Comparison of ENCODE assay signal across 23 cellular contexts in the genomic region with DNA sequence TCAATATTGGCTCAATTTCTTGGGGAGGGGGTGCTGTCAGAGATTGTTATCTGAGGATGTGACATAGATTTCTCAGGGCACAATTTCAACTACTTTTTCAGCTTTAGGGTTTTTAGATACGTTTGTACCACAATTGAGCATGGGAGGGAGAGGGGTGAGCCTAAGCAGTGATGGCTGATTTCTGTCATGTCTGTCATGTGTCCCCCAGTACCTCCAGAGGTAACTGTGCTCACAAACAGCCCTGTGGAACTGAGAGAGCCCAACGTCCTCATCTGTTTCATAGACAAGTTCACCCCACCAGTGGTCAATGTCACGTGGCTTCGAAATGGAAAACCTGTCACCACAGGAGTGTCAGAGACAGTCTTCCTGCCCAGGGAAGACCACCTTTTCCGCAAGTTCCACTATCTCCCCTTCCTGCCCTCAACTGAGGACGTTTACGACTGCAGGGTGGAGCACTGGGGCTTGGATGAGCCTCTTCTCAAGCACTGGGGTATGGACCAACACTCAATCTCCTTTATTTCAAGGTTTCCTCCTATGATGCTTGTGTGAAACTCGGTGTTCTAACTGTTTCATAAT. TPM values are rescaled to one million over a fixed set of nuclear protein-coding genes. Genes with fewer than 3 reads are reported as not detected.
"Had no signal": no experiment of that assay in that cellular context is flagged by ENCODE, and none has a peak within 500 bp of the region (broad histone marks: within the 10 kb centered on the region; RNA-seq: fewer than 3 reads in every experiment).

No MANE protein-coding gene starts in this region.

- DNase-seq: activated CD4-positive, alpha-beta T cell treated with anti-CD3 and anti-CD28 coated beads for 4 hours; activated CD8-positive, alpha-beta memory T cell treated with anti-CD3 and anti-CD28 coated beads, Interleukin-2, amount 50 U/mL, for 48 hours; activated CD8-positive, alpha-beta T cell treated with anti-CD3 and anti-CD28 coated beads for 36 hours; activated naive CD4-positive, alpha-beta T cell treated with anti-CD3 and anti-CD28 coated beads, Interleukin-2, amount 10 ng/mL, durations not matched to agents 7 days and 5 days; central memory CD4-positive, alpha-beta T cell; effector CD8-positive, alpha-beta T cell; gastrocnemius medialis; heart right ventricle; mammary epithelial cell; occipital lobe; psoas muscle; stimulated activated CD4-positive, alpha-beta T cell treated with anti-CD3 and anti-CD28 coated beads, Interleukin-12 subunit alpha, Interleukin-12 subunit beta, amount 100 ng/mL, for 4 hours; stimulated activated naive CD8-positive, alpha-beta T cell treated with anti-CD3 and anti-CD28 coated beads, Interleukin-15, Interleukin-2, amounts not matched to agents 100 U/mL and 50 U/mL, for 24 hours had no signal

- H3K27ac Mint-ChIP-seq: activated CD8-positive, alpha-beta T cell treated with anti-CD3 and anti-CD28 coated beads for 36 hours; activated naive CD4-positive, alpha-beta T cell treated with anti-CD3 and anti-CD28 coated beads, Interleukin-2, amount 10 ng/mL, durations not matched to agents 7 days and 5 days; activated T-helper 17 cell treated with anti-CD3 and anti-CD28 coated beads, Interleukin-2, amount 50 U/mL, for 72 hours; natural killer cell treated with Interleukin-12 subunit alpha and Interleukin-12 subunit beta and Interleukin-15 and Interleukin-18, amount 100 ng/mL, for 72 hours had no signal

- H3K4me1 ChIP-seq: gastrocnemius medialis, psoas muscle had no signal

- H3K36me3 Mint-ChIP-seq: type B pancreatic cell had no signal

- H3K9me3 ChIP-seq: gastrocnemius medialis, heart right ventricle, psoas muscle, suprapubic skin had no signal

- ATAC-seq: activated CD8-positive, alpha-beta T cell treated with anti-CD3 and anti-CD28 coated beads for 36 hours; activated T-helper 17 cell treated with anti-CD3 and anti-CD28 coated beads, Interleukin-2, amount 50 U/mL, for 72 hours; gastrocnemius medialis; heart right ventricle; natural killer cell treated with Interleukin-12 subunit alpha and Interleukin-12 subunit beta and Interleukin-15 and Interleukin-18, amount 100 ng/mL, for 72 hours; psoas muscle; sciatic nerve; stimulated activated naive CD8-positive, alpha-beta T cell treated with anti-CD3 and anti-CD28 coated beads, Interleukin-15, Interleukin-2, amounts not matched to agents 100 U/mL and 50 U/mL, for 24 hours had no signal

- H3K36me3 ChIP-seq: gastrocnemius medialis, suprapubic skin had no signal

- H3K9me3 Mint-ChIP-seq: activated CD8-positive, alpha-beta T cell treated with anti-CD3 and anti-CD28 coated beads for 36 hours; activated naive CD4-positive, alpha-beta T cell treated with anti-CD3 and anti-CD28 coated beads, Interleukin-2, amount 10 ng/mL, durations not matched to agents 7 days and 5 days; activated T-helper 17 cell treated with anti-CD3 and anti-CD28 coated beads, Interleukin-2, amount 50 U/mL, for 72 hours; natural killer cell treated with Interleukin-12 subunit alpha and Interleukin-12 subunit beta and Interleukin-15 and Interleukin-18, amount 100 ng/mL, for 72 hours had no signal

- H3K4me3 Mint-ChIP-seq: activated CD8-positive, alpha-beta T cell treated with anti-CD3 and anti-CD28 coated beads for 36 hours; activated naive CD4-positive, alpha-beta T cell treated with anti-CD3 and anti-CD28 coated beads, Interleukin-2, amount 10 ng/mL, durations not matched to agents 7 days and 5 days; activated T-helper 17 cell treated with anti-CD3 and anti-CD28 coated beads, Interleukin-2, amount 50 U/mL, for 72 hours had no signal

- H3K4me3 ChIP-seq: coronary artery, gastrocnemius medialis, psoas muscle, suprapubic skin had no signal

- H3K27ac ChIP-seq: coronary artery, gastrocnemius medialis, heart right ventricle, psoas muscle, suprapubic skin had no signal

- H3K27me3 ChIP-seq: gastrocnemius medialis had no signal

- FAIRE-seq: islet of Langerhans had no signal

RNA-seq across cellular contexts. Expression of gene BTNL2, which starts 36.1 kb away (rescaled TPM):
- total RNA-seq: activated CD8-positive, alpha-beta T cell treated with anti-CD3 and anti-CD28 coated beads for 36 hours; activated T-helper 17 cell treated with anti-CD3 and anti-CD28 coated beads, Interleukin-2, amount 50 U/mL, for 72 hours; fibroblast of lung; gastrocnemius medialis; heart right ventricle; mammary epithelial cell; mucosa of gallbladder; natural killer cell treated with Interleukin-12 subunit alpha and Interleukin-12 subunit beta and Interleukin-15 and Interleukin-18, amount 100 ng/mL, for 72 hours; occipital lobe; psoas muscle; sciatic nerve; suprapubic skin; T-helper 2 cell treated with Interferon-gamma antibody and Interleukin-4, amounts not matched to agents 100 ng/mL and 5 ng/mL, for 36 hours had no signal
